In the genomic region with DNA sequence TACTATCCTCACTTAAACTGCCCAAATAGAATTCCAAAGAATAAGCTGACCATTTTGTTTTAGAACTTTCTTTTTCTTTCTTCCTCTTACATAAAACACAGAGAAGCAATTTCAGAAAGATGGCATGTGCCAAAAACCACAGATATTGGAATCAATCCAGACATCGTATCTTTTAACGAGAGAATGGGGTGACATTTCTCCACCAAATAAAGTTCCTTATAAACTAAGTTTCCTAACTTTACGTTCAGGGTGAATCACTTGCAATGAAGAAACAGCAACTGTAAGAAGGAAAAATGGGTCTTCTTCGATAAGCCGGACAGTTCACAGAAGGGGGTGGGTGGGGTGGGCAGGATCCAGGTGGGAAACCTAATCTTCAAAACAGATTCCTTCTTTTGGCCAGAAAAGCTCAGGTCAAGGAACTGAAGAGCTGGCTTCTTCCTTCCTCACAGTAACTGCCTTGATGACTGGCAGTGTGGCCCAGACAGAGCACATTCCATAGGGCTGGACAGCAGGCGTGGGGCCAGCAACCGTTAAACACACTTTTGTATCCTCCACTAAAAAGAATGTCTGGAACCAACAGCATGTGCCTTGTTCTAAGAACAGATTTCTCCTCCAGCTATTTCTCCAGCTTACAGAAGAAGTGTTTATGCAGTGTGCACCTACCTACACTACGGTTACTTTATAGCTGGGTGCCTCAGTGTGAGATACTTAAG, we compare ENCODE assay signal across 11 cellular contexts. TPM values are rescaled to one million over a fixed set of nuclear protein-coding genes. Genes with fewer than 3 reads are reported as not detected.
A peak's percentile ranks its signal among the peaks of the same experiment; 100 is the strongest.
DNase-seq lines count a peak whose midpoint lies in the region; ATAC-seq, FAIRE-seq and TF ChIP-seq lines count a peak whose summit lies in the region.
"Had no signal": no experiment of that assay in that cellular context is flagged by ENCODE, and none has a peak within 500 bp of the region (broad histone marks: within the 10 kb centered on the region; RNA-seq: fewer than 3 reads in every experiment).

No MANE protein-coding gene starts in this region.

- peak in 1 of 2 experiments; percentile 85; a peak in 2 of 4 replicates for TF ChIP-seq EP300 in SK-N-SH (IDR thresholded peaks at IDR 0.05; ENCODE audit: borderline replicate concordance in 1 of 2, low read depth in 1 of 2, low read length in 1 of 2)

- peaks cover 16 to 24% of the 10 kb centered on the region in 2 donors for H3K36me3 Mint-ChIP-seq in stimulated activated naive B cell treated with anti-CD40 and anti-IgM and Interleukin-4, amounts not matched to agents 10 μg/mL and 1 μg/mL and 100 μg/mL, for 72 hours

- H3F3A ChIP-seq in SK-N-SH (replicated peaks; ENCODE audit: insufficient read depth), result peaks cover 40% of the 10 kb centered on the region

- H3K9me2 ChIP-seq in SK-N-SH, result no peaks in the 10 kb centered on the region

- TF ChIP-seq RAD21 in SK-N-SH (IDR thresholded peaks at IDR 0.05; ENCODE audit: low read length), result no peak

- WGBS in SK-N-SH (ENCODE audit: low lambda C conversion rate), result 45% methylated on average over 8 of the region's 8 CpGs
- 57 to 75% (median 74%) methylated on average over 8 of the region's 8 CpGs for WGBS in small intestine, 3 donors

- peak overlapping the region; percentile 84 to 85 for H3K27ac ChIP-seq in SK-N-SH (ENCODE audit: low read depth in 2 of 2, low read length in 1 of 2)
- H3K27ac ChIP-seq in neutrophil, result peak overlapping the region; percentile 0
- H3K27ac ChIP-seq in small intestine (ENCODE audit: low read depth in 1 of 2, low read length in 1 of 2), result peak overlapping the region in 1 of 2 donors; percentile 12

- POLR2A ChIA-PET in SK-N-SH (lab: Yijun Ruan, JAX), result no interaction called here

- no peak for TF ChIP-seq CTCF in SK-N-SH (IDR thresholded peaks at IDR 0.05)
- no peak for TF ChIP-seq CTCF in fibroblast of pulmonary artery (IDR thresholded peaks at IDR 0.05; ENCODE audit: low read length, missing control alignments)
- no peak for TF ChIP-seq CTCF in neutrophil (IDR thresholded peaks at IDR 0.05)

- H3K27ac Mint-ChIP-seq in stimulated activated naive B cell treated with anti-CD40 and anti-IgM and Interleukin-4, amounts not matched to agents 10 μg/mL and 1 μg/mL and 100 μg/mL, for 72 hours, result no peak overlapping the region
- H3K27ac Mint-ChIP-seq: activated naive CD8-positive, alpha-beta T cell had no signal

- H3K4me1 Mint-ChIP-seq in stimulated activated naive B cell treated with anti-CD40 and anti-IgM and Interleukin-4, amounts not matched to agents 10 μg/mL and 1 μg/mL and 100 μg/mL, for 72 hours, result peaks cover 23 to 40% of the 10 kb centered on the region in 2 donors

- ATAC-seq in stimulated activated naive B cell treated with anti-CD40 and anti-IgM and Interleukin-4, amounts not matched to agents 10 μg/mL and 1 μg/mL and 100 μg/mL, for 72 hours (replicated peaks), result no peak
- ATAC-seq in GM18867 (IDR thresholded peaks at IDR 0.05; ENCODE audit: unreplicated experiment), result no peak

- H3K27me3 ChIP-seq in SK-N-SH (ENCODE audit: insufficient read depth) (no peaks in the 10 kb centered on the region), neutrophil (no peaks in the 10 kb centered on the region), small intestine (ENCODE audit: control insufficient read depth in 2 of 2, insufficient read depth in 2 of 2, low read length in 2 of 2) (no peaks in the 10 kb centered on the region)

- peak overlapping the region; percentile 56; the same call in 1 of the 2 replicates for H3K9ac ChIP-seq in SK-N-SH

- H3K4me3 Mint-ChIP-seq in stimulated activated naive B cell treated with anti-CD40 and anti-IgM and Interleukin-4, amounts not matched to agents 10 μg/mL and 1 μg/mL and 100 μg/mL, for 72 hours, result no peak overlapping the region
- H3K4me3 Mint-ChIP-seq: activated naive CD8-positive, alpha-beta T cell had no signal

- CTCF ChIA-PET in SK-N-SH (lab: Yijun Ruan, JAX), result interaction anchor here (1.2 to 1.3 kb wide), 2 partner anchors 10 to 32 kb away, joined by 3 to 6 read pairs; no protein-coding TSS in a partner anchor

- no peak overlapping the region for H3K4me3 ChIP-seq in SK-N-SH (ENCODE audit: low read depth in 2 of 2, low read length in 1 of 2)
- no peak overlapping the region for H3K4me3 ChIP-seq in fibroblast of pulmonary artery (replicated peaks; ENCODE audit: low read depth, low read length)
- no peak overlapping the region for H3K4me3 ChIP-seq in neutrophil (ENCODE audit: low read depth in 1 of 2, low read length in 1 of 2)
- no peak overlapping the region for H3K4me3 ChIP-seq in small intestine (ENCODE audit: low read depth in 1 of 2, low read length in 2 of 2)

- DNase-seq in Ammon's horn (ENCODE audit: low spot score) (peak; percentile 45), SK-N-SH (no peak), fibroblast of pulmonary artery (ENCODE audit: low read depth) (peak; percentile 86), small intestine (no peak), T-helper 9 cell (no peak)
- DNase-seq in stimulated activated naive B cell treated with anti-CD40 and anti-IgM and Interleukin-4, amounts not matched to agents 10 μg/mL and 1 μg/mL and 100 μg/mL, for 72 hours, result no peak
- DNase-seq: DMS153, RPMI8226 had no signal

- H4K20me1 ChIP-seq in SK-N-SH (ENCODE audit: insufficient read depth), result no peaks in the 10 kb centered on the region; the same call in 1 of the 2 replicates

- H3K9me3 ChIP-seq in SK-N-SH (no peaks in the 10 kb centered on the region), neutrophil (no peaks in the 10 kb centered on the region), small intestine (ENCODE audit: control insufficient read depth, low read depth) (no peaks in the 10 kb centered on the region)

- no peak overlapping the region for H2AFZ ChIP-seq in SK-N-SH (ENCODE audit: low read depth)

- H3K27me3 Mint-ChIP-seq in stimulated activated naive B cell treated with anti-CD40 and anti-IgM and Interleukin-4, amounts not matched to agents 10 μg/mL and 1 μg/mL and 100 μg/mL, for 72 hours, result no peaks in the 10 kb centered on the region
- H3K27me3 Mint-ChIP-seq: activated naive CD8-positive, alpha-beta T cell had no signal

- FAIRE-seq in small intestine (lab: Jason Lieb, UNC), result no peak

- peaks cover 0 to 12% of the 10 kb centered on the region in 2 experiments for H3K36me3 ChIP-seq in SK-N-SH (replicated peaks in 1 of 2; ENCODE audit: control insufficient read depth in 1 of 2, insufficient read depth in 2 of 2, low read length in 1 of 2)
- H3K36me3 ChIP-seq in neutrophil, result no peaks in the 10 kb centered on the region
- H3K36me3 ChIP-seq in small intestine (ENCODE audit: control insufficient read depth in 2 of 2, insufficient read depth in 2 of 2, low read length in 2 of 2), result peaks cover 0 to 3% of the 10 kb centered on the region in 2 donors

- H3K4me1 ChIP-seq in SK-N-SH (ENCODE audit: control insufficient read depth in 1 of 2, insufficient read depth in 2 of 2, low read depth in 1 of 2, low read length in 1 of 2), result peaks cover 15 to 31% of the 10 kb centered on the region in 2 experiments; a peak in 3 of 4 replicates
- H3K4me1 ChIP-seq in neutrophil (ENCODE audit: control insufficient read depth in 1 of 2, insufficient read depth in 1 of 2, low read depth in 1 of 2, low read length in 1 of 2), result peaks cover 0 to 10% of the 10 kb centered on the region in 2 experiments
- H3K4me1 ChIP-seq in small intestine (ENCODE audit: control insufficient read depth in 2 of 2, insufficient read depth in 1 of 2, low read depth in 1 of 2, low read length in 1 of 2), result peaks cover 2 to 5% of the 10 kb centered on the region in 2 donors

- H3K4me2 ChIP-seq in SK-N-SH, result peak overlapping the region; percentile 12; the same call in 1 of the 2 replicates

- peaks cover 0 to 7% of the 10 kb centered on the region in 2 donors for H3K9me3 Mint-ChIP-seq in stimulated activated naive B cell treated with anti-CD40 and anti-IgM and Interleukin-4, amounts not matched to agents 10 μg/mL and 1 μg/mL and 100 μg/mL, for 72 hours

- H3K79me2 ChIP-seq in SK-N-SH (ENCODE audit: insufficient read depth), result peaks cover 97% of the 10 kb centered on the region

TF ChIP-seq in SK-N-SH, 30 proteins besides CTCF, POLR2A, EP300 and RAD21 (continues in another document):
- TF ChIP-seq POLR2AphosphoS5 (IDR thresholded peaks at IDR 0.05; ENCODE audit: low read depth, low read length) (peak; percentile 32; the same call in 1 of the 2 replicates), RXRA (IDR thresholded peaks at IDR 0.05; ENCODE audit: borderline replicate concordance, low read depth) (peak; percentile 21; the same call in 1 of the 2 replicates), FOSL2 (IDR thresholded peaks at IDR 0.05; ENCODE audit: borderline replicate concordance, low read depth) (peak; percentile 28; the same call in 1 of the 2 replicates), JUND (IDR thresholded peaks at IDR 0.05) (no peak; the same call in 1 of the 2 replicates), CHD2 (IDR thresholded peaks at IDR 0.05; ENCODE audit: low read length, partially characterized antibody) (no peak), TAF1 (IDR thresholded peaks at IDR 0.05; ENCODE audit: borderline replicate concordance, low read depth, low read length) (no peak; the same call in 1 of the 2 replicates), FOXJ3 (CRISPR knock-in tag; IDR thresholded peaks at IDR 0.05) (no peak), IRF3 (IDR thresholded peaks at IDR 0.05; ENCODE audit: low read depth, low read length) (no peak), GATA2 (CRISPR knock-in tag; IDR thresholded peaks at IDR 0.05) (no peak), NFIC (IDR thresholded peaks at IDR 0.05; ENCODE audit: borderline replicate concordance) (peak; percentile 86), YY1 (IDR thresholded peaks at IDR 0.05; ENCODE audit: low read depth) (no peak)
- TF ChIP-seq, protein P1, sequence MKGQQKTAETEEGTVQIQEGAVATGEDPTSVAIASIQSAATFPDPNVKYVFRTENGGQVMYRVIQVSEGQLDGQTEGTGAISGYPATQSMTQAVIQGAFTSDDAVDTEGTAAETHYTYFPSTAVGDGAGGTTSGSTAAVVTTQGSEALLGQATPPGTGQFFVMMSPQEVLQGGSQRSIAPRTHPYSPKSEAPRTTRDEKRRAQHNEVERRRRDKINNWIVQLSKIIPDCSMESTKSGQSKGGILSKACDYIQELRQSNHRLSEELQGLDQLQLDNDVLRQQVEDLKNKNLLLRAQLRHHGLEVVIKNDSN (IDR thresholded peaks at IDR 0.05; ENCODE audit: borderline replicate concordance, low read depth), result no peak

RNA-seq across cellular contexts. Expression of gene CREB3L2, which starts 31.5 kb away (rescaled TPM):
- polyA plus RNA-seq in SK-N-SH (2012; rRNA removed) (22.9 and 23.5 TPM in 2 replicates), small intestine (10 to 100 TPM in 2 of 3 donors, 1 to 10 TPM in 1; 8.9 to 11.7 (median 11.0) TPM)
- 22.5 and 24.7 TPM in 2 replicates for polyA plus RNA-seq in SK-N-SH (2012; cell fraction: cytosol; rRNA removed)
- polyA plus RNA-seq in SK-N-SH (2012; cell fraction: nucleus; rRNA removed), result 14.7 and 18.0 TPM in 2 replicates

Comparison
In these comparisons a context has a peak if more than half of its experiments do, and no peak if none do; other contexts are left out.
1. DNase-seq: peak in Ammon's horn (single experiment) and fibroblast of pulmonary artery (single experiment); none in SK-N-SH (single experiment), stimulated activated naive B cell treated with anti-CD40 and anti-IgM and Interleukin-4, amounts not matched to agents 10 μg/mL and 1 μg/mL and 100 μg/mL, for 72 hours (single experiment), small intestine (single experiment) and T-helper 9 cell (single experiment).